ENCODE assay signal across 12 cellular contexts in the genomic region with DNA sequence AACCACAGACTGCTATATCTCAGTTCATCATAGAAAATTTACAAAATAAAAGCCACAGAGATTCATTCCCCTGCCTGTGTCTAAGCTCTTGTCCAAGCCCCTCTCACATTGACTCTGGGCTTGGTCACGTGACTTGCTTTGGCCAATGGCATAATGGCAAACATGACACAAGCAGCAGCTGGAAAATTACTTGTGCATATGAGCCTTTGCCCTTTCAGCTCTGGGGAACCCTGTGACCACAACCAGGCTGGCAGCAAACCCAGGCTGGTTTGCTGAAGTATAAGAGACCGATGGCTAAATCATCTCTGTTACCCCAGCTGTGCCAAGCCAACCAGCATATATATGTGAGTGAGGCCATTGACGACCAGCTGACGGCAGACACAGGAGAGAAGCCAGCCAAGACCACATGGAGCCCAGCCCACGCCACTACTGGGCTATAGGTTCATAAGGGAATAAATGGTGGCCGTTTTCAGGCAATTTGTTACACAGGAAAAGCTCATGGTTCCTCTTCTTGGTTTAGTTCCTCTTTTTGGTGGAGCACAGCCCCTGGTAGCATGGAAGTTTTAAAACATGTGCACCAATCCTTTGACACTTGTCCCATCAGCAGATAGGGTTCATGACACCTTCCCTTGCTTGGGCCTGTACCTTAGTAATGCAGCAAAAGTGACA. TPM values are rescaled to one million over a fixed set of nuclear protein-coding genes. Genes with fewer than 3 reads are reported as not detected.
DNase-seq lines count a peak whose midpoint lies in the region; ATAC-seq and TF ChIP-seq lines count a peak whose summit lies in the region.
"Had no signal": no experiment of that assay in that cellular context is flagged by ENCODE, and none has a peak within 500 bp of the region (broad histone marks: within the 10 kb centered on the region; RNA-seq: fewer than 3 reads in every experiment).

No MANE protein-coding gene starts in this region.

- no peaks in the 10 kb centered on the region for H3K36me3 Mint-ChIP-seq in activated naive CD4-positive, alpha-beta T cell treated with anti-CD3 and anti-CD28 coated beads for 36 hours (ENCODE audit: low read depth)
- H3K36me3 Mint-ChIP-seq in activated B cell treated with CpG ODN at 0.5 μM for 24 hours (ENCODE audit: low read depth): no peaks in the 10 kb centered on the region

- H3K9me3 Mint-ChIP-seq in activated naive CD4-positive, alpha-beta T cell treated with anti-CD3 and anti-CD28 coated beads for 36 hours: no peaks in the 10 kb centered on the region
- no peaks in the 10 kb centered on the region for H3K9me3 Mint-ChIP-seq in activated B cell treated with CpG ODN at 0.5 μM for 24 hours

- TF ChIP-seq POLR2A in NB4 (IDR thresholded peaks at IDR 0.05; ENCODE audit: extremely low read depth, insufficient read length): no peak

- intact Hi-C loops in activated naive CD4-positive, alpha-beta T cell treated with anti-CD3 and anti-CD28 coated beads for 36 hours (cut with micrococcal nuclease): no loop called here
- intact Hi-C loops in activated B cell treated with CpG ODN at 0.5 μM for 24 hours (cut with micrococcal nuclease): no loop called here

- H3K4me3 Mint-ChIP-seq in activated naive CD4-positive, alpha-beta T cell treated with anti-CD3 and anti-CD28 coated beads for 36 hours: no peak overlapping the region
- no peak overlapping the region for H3K4me3 Mint-ChIP-seq in activated B cell treated with CpG ODN at 0.5 μM for 24 hours

- ATAC-seq in activated B cell treated with CpG ODN at 0.5 μM for 24 hours (ENCODE audit: low read depth) (peak; percentile 14), HG02571 (IDR thresholded peaks at IDR 0.05; ENCODE audit: unreplicated experiment) (no peak), HG02798 (IDR thresholded peaks at IDR 0.05; ENCODE audit: poor library complexity, unreplicated experiment) (no peak)
- ATAC-seq in stimulated activated naive CD8-positive, alpha-beta T cell treated with anti-CD3 and anti-CD28 coated beads, Interleukin-15, Interleukin-2, amounts not matched to agents 100 U/mL and 50 U/mL, for 24 hours: peak; percentile 88

- H3K27me3 Mint-ChIP-seq in activated naive CD4-positive, alpha-beta T cell treated with anti-CD3 and anti-CD28 coated beads for 36 hours (ENCODE audit: low read depth): peaks cover 15% of the 10 kb centered on the region
- H3K27me3 Mint-ChIP-seq in activated B cell treated with CpG ODN at 0.5 μM for 24 hours: peaks cover 7% of the 10 kb centered on the region

- H3K4me3 ChIP-seq in NB4 (ENCODE audit: low read depth, low read length): no peak overlapping the region
- H3K4me3 ChIP-seq: transverse colon had no signal

- TF ChIP-seq CTCF in NB4 (IDR thresholded peaks at IDR 0.05; ENCODE audit: low read depth, low read length): no peak
- no peak for TF ChIP-seq CTCF in activated B cell treated with CpG ODN at 0.5 μM for 24 hours (IDR thresholded peaks at IDR 0.05)

- CTCF ChIA-PET in activated naive CD4-positive, alpha-beta T cell treated with anti-CD3 and anti-CD28 coated beads for 36 hours (lab: Charles Lee): no interaction called here
- CTCF ChIA-PET in activated B cell treated with CpG ODN at 0.5 μM for 24 hours (lab: Charles Lee): no interaction called here

- POLR2A ChIA-PET in activated B cell treated with CpG ODN at 0.5 μM for 24 hours (lab: Charles Lee): no interaction called here

- no peak overlapping the region for H3K27ac Mint-ChIP-seq in activated naive CD4-positive, alpha-beta T cell treated with anti-CD3 and anti-CD28 coated beads for 36 hours
- H3K27ac Mint-ChIP-seq in activated B cell treated with CpG ODN at 0.5 μM for 24 hours: peak overlapping the region; percentile 50

- H3K4me1 Mint-ChIP-seq in activated naive CD4-positive, alpha-beta T cell treated with anti-CD3 and anti-CD28 coated beads for 36 hours (ENCODE audit: low read depth): no peaks in the 10 kb centered on the region
- H3K4me1 Mint-ChIP-seq in activated B cell treated with CpG ODN at 0.5 μM for 24 hours: peaks cover 15% of the 10 kb centered on the region

- peak; percentile 15 for DNase-seq in activated naive CD4-positive, alpha-beta T cell treated with anti-CD3 and anti-CD28 coated beads for 36 hours
- DNase-seq in activated naive CD4-positive, alpha-beta T cell (lab: John Stamatoyannopoulos, UW): no peak
- DNase-seq in NB4 (ENCODE audit: low read depth) (peak; percentile 87), activated B cell treated with CpG ODN at 0.5 μM for 24 hours (no peak), EL (no peak)
- DNase-seq in stimulated activated naive CD8-positive, alpha-beta T cell treated with anti-CD3 and anti-CD28 coated beads, Interleukin-15, Interleukin-2, amounts not matched to agents 100 U/mL and 50 U/mL, for 24 hours: peak; percentile 36
- DNase-seq: brain microvascular endothelial cell, NCI-H510A, transverse colon had no signal

RNA-seq across cellular contexts. Expression of a gene that starts 31.8 kb away (rescaled TPM):
- total RNA-seq in activated naive CD4-positive, alpha-beta T cell treated with anti-CD3 and anti-CD28 coated beads for 36 hours: not detected
- total RNA-seq in activated B cell treated with CpG ODN at 0.5 μM for 24 hours: 0.11 TPM in 1 of 2 replicates, not detected in the other
- total RNA-seq: T-helper 1 cell treated with Interleukin-12 subunit alpha and Interleukin-12 subunit beta and Interleukin-4 antibody, amounts not matched to agents 30 ng/mL and 1 ng/mL, for 36 hours; transverse colon had no signal

Comparison
In these comparisons a context has a peak if more than half of its experiments do, and no peak if none do; other contexts are left out.
1. DNase-seq: peak in activated naive CD4-positive, alpha-beta T cell treated with anti-CD3 and anti-CD28 coated beads for 36 hours (single experiment), NB4 (single experiment) and stimulated activated naive CD8-positive, alpha-beta T cell treated with anti-CD3 and anti-CD28 coated beads, Interleukin-15, Interleukin-2, amounts not matched to agents 100 U/mL and 50 U/mL, for 24 hours (single experiment); none in activated naive CD4-positive, alpha-beta T cell (0 of 4), activated B cell treated with CpG ODN at 0.5 μM for 24 hours (single experiment) and EL (single experiment).
2. ATAC-seq: peak in activated B cell treated with CpG ODN at 0.5 μM for 24 hours (single experiment) and stimulated activated naive CD8-positive, alpha-beta T cell treated with anti-CD3 and anti-CD28 coated beads, Interleukin-15, Interleukin-2, amounts not matched to agents 100 U/mL and 50 U/mL, for 24 hours (single experiment); none in HG02571 (single experiment) and HG02798 (single experiment).